1 cellular context compared by ENCODE assay signal in genomic region chr22:37379085-37379484, GRCh38.
TF ChIP-seq lines count a peak whose summit lies in the region.

No MANE protein-coding gene starts in this region.

TF ChIP-seq in GM23338, 12 proteins besides CTCF, POLR2A, EP300 and RAD21 (continued from another document):
- TF ChIP-seq REST (IDR thresholded peaks at IDR 0.05; ENCODE audit: unreplicated experiment) (no peak), STAT1 (IDR thresholded peaks at IDR 0.05; ENCODE audit: unreplicated experiment) (no peak), EZH2 (IDR thresholded peaks at IDR 0.05; ENCODE audit: low read depth, unreplicated experiment) (no peak), POLR2AphosphoS5 (IDR thresholded peaks at IDR 0.05; ENCODE audit: low read depth) (no peak), ZNF114 (CRISPR knock-in tag; IDR thresholded peaks at IDR 0.05) (no peak)
